In the genomic region with DNA sequence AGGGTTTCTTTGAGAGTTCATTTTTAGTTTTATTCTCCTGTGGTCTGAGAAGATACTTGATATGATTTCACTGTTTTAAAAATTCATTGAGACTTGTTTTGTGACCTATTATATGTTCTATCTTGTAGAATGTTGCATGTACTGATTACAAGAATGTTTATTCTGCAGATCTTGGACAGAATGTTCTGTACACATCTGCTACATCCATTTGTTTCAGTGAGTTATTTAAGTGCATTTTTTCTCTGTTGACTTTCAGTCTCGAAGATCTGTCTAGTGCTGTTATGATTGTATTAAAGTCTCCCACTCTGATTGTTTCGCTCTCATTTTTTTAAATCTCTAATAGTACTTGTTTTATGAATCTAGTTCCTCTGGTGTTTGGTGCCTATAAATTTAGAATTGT, we compare ENCODE assay signal across 10 cellular contexts.
DNase-seq lines count a peak whose midpoint lies in the region; ATAC-seq, FAIRE-seq and TF ChIP-seq lines count a peak whose summit lies in the region.
"Had no signal": no experiment of that assay in that cellular context is flagged by ENCODE, and none has a peak within 500 bp of the region (broad histone marks: within the 10 kb centered on the region; RNA-seq: fewer than 3 reads in every experiment).

No MANE protein-coding gene starts in this region.

- no peaks in the 10 kb centered on the region for H3K9me3 ChIP-seq in small intestine (ENCODE audit: control insufficient read depth, low read depth)
- no peaks in the 10 kb centered on the region for H3K9me3 ChIP-seq in SJCRH30 (replicated peaks)
- H3K9me3 ChIP-seq: psoas muscle had no signal

- H3K36me3 ChIP-seq in small intestine (ENCODE audit: control insufficient read depth in 2 of 2, insufficient read depth in 2 of 2, low read length in 2 of 2) (no peaks in the 10 kb centered on the region), SJCRH30 (no peaks in the 10 kb centered on the region)

- H3K27me3 ChIP-seq in small intestine (ENCODE audit: control insufficient read depth in 2 of 2, insufficient read depth in 2 of 2, low read length in 2 of 2) (no peaks in the 10 kb centered on the region), SJCRH30 (no peaks in the 10 kb centered on the region)

- no peak overlapping the region for H3K4me3 ChIP-seq in fibroblast of villous mesenchyme (ENCODE audit: low read depth, low read length)
- H3K4me3 ChIP-seq in small intestine (ENCODE audit: low read depth in 1 of 2, low read length in 2 of 2), result no peak overlapping the region
- no peak overlapping the region for H3K4me3 ChIP-seq in SJCRH30

- ATAC-seq in GM18861 (IDR thresholded peaks at IDR 0.05; ENCODE audit: unreplicated experiment), result no peak

- peak; percentile 72 for DNase-seq in NCI-H2107 treated with DMSO at 0.1 percent for 48 hours (lab: John Stamatoyannopoulos, UW; ENCODE audit: unreplicated experiment)
- no peak for DNase-seq in NCI-H2107 (lab: John Stamatoyannopoulos, UW)
- peak; percentile 25 for DNase-seq in OCI-M1 (lab: John Stamatoyannopoulos, UW)
- DNase-seq in fibroblast of villous mesenchyme (ENCODE audit: low read depth), result peak; percentile 45
- DNase-seq in small intestine, result peak; percentile 49
- DNase-seq in NK-92 treated with Interleukin-12 subunit alpha and Interleukin-12 subunit beta, amount 100 ng/mL, for 24 hours (lab: John Stamatoyannopoulos, UW), result no peak
- DNase-seq in SJCRH30, result no peak
- DNase-seq: NCI-H1048, psoas muscle had no signal

- H3K4me1 ChIP-seq in small intestine (ENCODE audit: control insufficient read depth in 2 of 2, insufficient read depth in 1 of 2, low read depth in 1 of 2, low read length in 1 of 2), result peaks cover 0 to 6% of the 10 kb centered on the region in 2 donors
- H3K4me1 ChIP-seq in SJCRH30, result no peaks in the 10 kb centered on the region; the same call in 1 of the 2 replicates
- H3K4me1 ChIP-seq: psoas muscle had no signal

- no peak for TF ChIP-seq CTCF in fibroblast of villous mesenchyme (IDR thresholded peaks at IDR 0.05; ENCODE audit: insufficient read depth, low read depth, low read length)

- peak overlapping the region in 1 of 2 donors; percentile 46 for H3K27ac ChIP-seq in small intestine (ENCODE audit: low read depth in 1 of 2, low read length in 1 of 2)
- H3K27ac ChIP-seq in SJCRH30, result no peak overlapping the region

- FAIRE-seq in small intestine (lab: Jason Lieb, UNC), result peak; percentile 72

- WGBS in small intestine, 3 donors, result 14 to 41% (median 24%) methylated on average over 2 of the region's 2 CpGs

Comparison
In these comparisons a context has a peak if more than half of its experiments do, and no peak if none do; other contexts are left out.
1. DNase-seq: peak in NCI-H2107 treated with DMSO at 0.1 percent for 48 hours (single experiment), OCI-M1 (single experiment), fibroblast of villous mesenchyme (single experiment) and small intestine (single experiment); none in NCI-H2107 (single experiment), NK-92 treated with Interleukin-12 subunit alpha and Interleukin-12 subunit beta, amount 100 ng/mL, for 24 hours (single experiment) and SJCRH30 (0 of 2).